ENCODE assay signal across 8 cellular contexts in genomic region chr7:99437946-99438572, GRCh38. TPM values are rescaled to one million over a fixed set of nuclear protein-coding genes. Genes with fewer than 3 reads are reported as not detected.
DNase-seq lines count a peak whose midpoint lies in the region; TF ChIP-seq lines count a peak whose summit lies in the region.

No MANE protein-coding gene starts in this region.

- no peak for TF ChIP-seq POLR2A in prostate gland (IDR thresholded peaks at IDR 0.05)

- no peaks in the 10 kb centered on the region for H3K9me3 Mint-ChIP-seq in T-helper 1 cell treated with Interleukin-12 subunit alpha and Interleukin-12 subunit beta and Interleukin-4 antibody, amounts not matched to agents 30 μg/mL and 1 μg/mL, for 36 hours

- H3K9me3 ChIP-seq in SJSA1 (replicated peaks), result no peaks in the 10 kb centered on the region
- H3K9me3 ChIP-seq in prostate gland, result no peaks in the 10 kb centered on the region

- peaks cover 15% of the 10 kb centered on the region for H3K36me3 Mint-ChIP-seq in T-helper 1 cell treated with Interleukin-12 subunit alpha and Interleukin-12 subunit beta and Interleukin-4 antibody, amounts not matched to agents 30 μg/mL and 1 μg/mL, for 36 hours (ENCODE audit: low read depth)

- 13% methylated on average over 20 of the region's 20 CpGs for WGBS in prostate gland

- peak overlapping the region; percentile 26; the same call in 1 of the 2 replicates for H3K27ac ChIP-seq in SJSA1
- peak overlapping the region; percentile 83 to 89 for H3K27ac ChIP-seq in prostate gland

- TF ChIP-seq CTCF in fibroblast of pulmonary artery (IDR thresholded peaks at IDR 0.05; ENCODE audit: low read length, missing control alignments) (no peak), prostate gland (IDR thresholded peaks at IDR 0.05) (no peak)

- peak overlapping the region; percentile 90 for H3K27ac Mint-ChIP-seq in T-helper 1 cell treated with Interleukin-12 subunit alpha and Interleukin-12 subunit beta and Interleukin-4 antibody, amounts not matched to agents 30 μg/mL and 1 μg/mL, for 36 hours

- H3K4me3 ChIP-seq in SJSA1 (peak overlapping the region; percentile 77), fibroblast of pulmonary artery (replicated peaks; ENCODE audit: low read depth, low read length) (peak overlapping the region; percentile 96), prostate gland (peak overlapping the region; percentile 92 to 93)

- H3K36me3 ChIP-seq in SJSA1 (peaks cover 42% of the 10 kb centered on the region), prostate gland (no peaks in the 10 kb centered on the region)

- H3K4me1 ChIP-seq in SJSA1 (replicated peaks) (peaks cover 13% of the 10 kb centered on the region), prostate gland (replicated peaks) (peaks cover 3% of the 10 kb centered on the region)

- H3K27me3 ChIP-seq in SJSA1 (replicated peaks) (no peaks in the 10 kb centered on the region), prostate gland (replicated peaks; ENCODE audit: insufficient read depth) (no peaks in the 10 kb centered on the region)

- H3K4me1 Mint-ChIP-seq in T-helper 1 cell treated with Interleukin-12 subunit alpha and Interleukin-12 subunit beta and Interleukin-4 antibody, amounts not matched to agents 30 μg/mL and 1 μg/mL, for 36 hours (ENCODE audit: low read depth), result peaks cover 21% of the 10 kb centered on the region

- no peaks in the 10 kb centered on the region for H3K27me3 Mint-ChIP-seq in T-helper 1 cell treated with Interleukin-12 subunit alpha and Interleukin-12 subunit beta and Interleukin-4 antibody, amounts not matched to agents 30 μg/mL and 1 μg/mL, for 36 hours (ENCODE audit: low read depth)

- H3K4me3 Mint-ChIP-seq in T-helper 1 cell treated with Interleukin-12 subunit alpha and Interleukin-12 subunit beta and Interleukin-4 antibody, amounts not matched to agents 30 μg/mL and 1 μg/mL, for 36 hours, result peak overlapping the region; percentile 97

- intact Hi-C loops in prostate gland (cut with DNase I), result no loop called here

- no peak for DNase-seq in T-helper 1 cell
- DNase-seq in SJSA1 (ENCODE audit: low read depth in 1 of 2, low spot score in 2 of 2), result no peak
- peak; percentile 8 for DNase-seq in fibroblast of pulmonary artery (ENCODE audit: low read depth)
- DNase-seq in prostate gland (ENCODE audit: low spot score), result no peak
- no peak for DNase-seq in NCI-H2171 (lab: John Stamatoyannopoulos, UW)
- DNase-seq in HCEC 1CT, result no peak
- no peak for DNase-seq in kidney glomerular epithelial cell (lab: John Stamatoyannopoulos, UW)

RNA-seq across cellular contexts. Expression of gene PTCD1, which starts 0.5 kb away (rescaled TPM):
- total RNA-seq in SJSA1 (2014; rRNA removed; shearing (Covaris generic)), result 2.2 and 7.3 TPM in 2 replicates
- 10 to 100 TPM in 1 of 2 donors, 1 to 10 TPM in 1; 9.1 to 11.8 TPM for total RNA-seq in prostate gland

RNA-seq across cellular contexts. Expression of gene CPSF4, which starts 0.7 kb away (rescaled TPM):
- 32.7 and 39.6 TPM in 2 replicates for total RNA-seq in SJSA1 (2014; rRNA removed; shearing (Covaris generic))
- 10 to 100 TPM; 40.4 to 97.4 TPM for total RNA-seq in prostate gland

RNA-seq across cellular contexts. Expression of gene ATP5MF, which starts 27.9 kb away (rescaled TPM):
- 650 and 1,516 TPM in 2 replicates for total RNA-seq in SJSA1 (2014; rRNA removed; shearing (Covaris generic))
- 100 to 1,000 TPM; 797 to 850 TPM for total RNA-seq in prostate gland

RNA-seq across cellular contexts. Expression of gene BUD31, which starts 29.3 kb away (rescaled TPM):
- 109 and 152 TPM in 2 replicates for total RNA-seq in SJSA1 (2014; rRNA removed; shearing (Covaris generic))
- 10 to 100 TPM; 73.8 to 78.3 TPM for total RNA-seq in prostate gland

RNA-seq across cellular contexts. Expression of gene PDAP1, which starts 29.7 kb away (rescaled TPM):
- 150 and 155 TPM in 2 replicates for total RNA-seq in SJSA1 (2014; rRNA removed; shearing (Covaris generic))
- 100 to 1,000 TPM in 1 of 2 donors, 10 to 100 TPM in 1; 98.6 to 103 TPM for total RNA-seq in prostate gland
